Comparison of ENCODE assay signal across 17 cellular contexts in genomic region chr21:45170987-45171386, GRCh38.
DNase-seq lines count a peak whose midpoint lies in the region; ATAC-seq, FAIRE-seq and TF ChIP-seq lines count a peak whose summit lies in the region.
"Had no signal": no experiment of that assay in that cellular context is flagged by ENCODE, and none has a peak within 500 bp of the region (broad histone marks: within the 10 kb centered on the region; RNA-seq: fewer than 3 reads in every experiment).

No MANE protein-coding gene starts in this region.

- TF ChIP-seq CTCF in activated CD8-positive, alpha-beta T cell treated with anti-CD3 and anti-CD28 coated beads for 36 hours (IDR thresholded peaks at IDR 0.05) = no peak
- TF ChIP-seq CTCF in Loucy (conservative IDR thresholded peaks at IDR 0.05; ENCODE audit: low read length) (no peak), esophagus muscularis mucosa (IDR thresholded peaks at IDR 0.05) (no peak), sigmoid colon (IDR thresholded peaks at IDR 0.05) (no peak)

- H3K36me3 ChIP-seq in Loucy (ENCODE audit: insufficient read depth, low read length) (peaks cover 7% of the 10 kb centered on the region; the same call in 1 of the 2 replicates), esophagus muscularis mucosa (peaks cover 5 to 29% (median 21%) of the 10 kb centered on the region in 4 donors), sigmoid colon (peaks cover 0 to 30% (median 2%) of the 10 kb centered on the region in 4 donors)
- H3K36me3 ChIP-seq: BE2C had no signal

- intact Hi-C loops in activated CD8-positive, alpha-beta T cell treated with anti-CD3 and anti-CD28 coated beads for 36 hours (cut with micrococcal nuclease) = no loop called here
- intact Hi-C loops in esophagus muscularis mucosa (cut with DNase I) = no loop called here
- intact Hi-C loops in sigmoid colon (cut with DNase I) = no loop called here

- ATAC-seq in activated CD8-positive, alpha-beta T cell treated with anti-CD3 and anti-CD28 coated beads, Interleukin-2, amount 10 ng/mL, durations not matched to agents 7 days and 5 days = no peak
- ATAC-seq in activated CD8-positive, alpha-beta T cell treated with anti-CD3 and anti-CD28 coated beads for 36 hours = no peak
- no peak for ATAC-seq in GM21360 (IDR thresholded peaks at IDR 0.05; ENCODE audit: unreplicated experiment)
- ATAC-seq: GM12878 had no signal

- TF ChIP-seq EP300 in esophagus muscularis mucosa (IDR thresholded peaks at IDR 0.05) = no peak
- TF ChIP-seq EP300 in sigmoid colon (IDR thresholded peaks at IDR 0.05) = no peak

- H2AFZ ChIP-seq in Loucy (ENCODE audit: low read length) = no peak overlapping the region
- H2AFZ ChIP-seq: GM23248 had no signal

- TF ChIP-seq POLR2A in esophagus muscularis mucosa (IDR thresholded peaks at IDR 0.05; ENCODE audit: low read depth) = no peak
- TF ChIP-seq POLR2A in sigmoid colon (IDR thresholded peaks at IDR 0.05) = no peak

- H3K9ac ChIP-seq in Loucy (ENCODE audit: low read depth, low read length, poor library complexity, severe bottlenecking) = no peak overlapping the region
- H3K9ac ChIP-seq: GM23248 had no signal

- no peaks in the 10 kb centered on the region; the same call in 1 of the 2 replicates for H3F3A ChIP-seq in Loucy (ENCODE audit: low read depth)

- peaks cover 31% of the 10 kb centered on the region for H3K4me1 ChIP-seq in Loucy (ENCODE audit: insufficient read depth, low read length, poor library complexity, severe bottlenecking)
- peaks cover 15 to 48% (median 42%) of the 10 kb centered on the region in 4 donors for H3K4me1 ChIP-seq in esophagus muscularis mucosa
- H3K4me1 ChIP-seq in sigmoid colon = peaks cover 0 to 36% (median 32%) of the 10 kb centered on the region in 4 donors
- H3K4me1 ChIP-seq: BE2C had no signal

- DNase-seq in activated CD8-positive, alpha-beta T cell treated with anti-CD3 and anti-CD28 coated beads, Interleukin-2, amount 10 ng/mL, durations not matched to agents 7 days and 5 days = no peak
- no peak for DNase-seq in activated CD8-positive, alpha-beta T cell treated with anti-CD3 and anti-CD28 coated beads for 36 hours
- DNase-seq in esophagus muscularis mucosa (ENCODE audit: extremely low spot score) = peak; percentile 62
- DNase-seq in sigmoid colon = peak; percentile 37
- DNase-seq in RCC 7860 (ENCODE audit: low spot score) = no peak
- DNase-seq: BE2C; Calu3; CD8-positive, alpha-beta memory T cell; DMS 273 treated with DMSO at 0.1 percent for 48 hours; GM23248; H7 had no signal

- FAIRE-seq in RCC 7860 (lab: Jason Lieb, UNC) = no peak
- FAIRE-seq: GM12878, GM18507 had no signal

- H3K9me3 ChIP-seq in Loucy (ENCODE audit: insufficient read depth, low read depth, low read length) (no peaks in the 10 kb centered on the region), esophagus muscularis mucosa (no peaks in the 10 kb centered on the region), sigmoid colon (no peaks in the 10 kb centered on the region)
- H3K9me3 ChIP-seq: BE2C had no signal

- H3K27me3 ChIP-seq in Loucy (ENCODE audit: insufficient read depth, low read length, poor library complexity, severe bottlenecking) (no peaks in the 10 kb centered on the region), esophagus muscularis mucosa (no peaks in the 10 kb centered on the region), sigmoid colon (no peaks in the 10 kb centered on the region)
- H3K27me3 ChIP-seq: BE2C had no signal

- H3K4me2 ChIP-seq in Loucy (ENCODE audit: low read depth, low read length, poor library complexity, severe bottlenecking) = peak overlapping the region; percentile 18

- POLR2A ChIA-PET in activated CD8-positive, alpha-beta T cell treated with anti-CD3 and anti-CD28 coated beads, Interleukin-2, amount 10 ng/mL, durations not matched to agents 7 days and 5 days (lab: Charles Lee) = interaction anchor here (0.6 kb wide), 1 partner anchor 181 kb away, joined by 3 read pairs; no protein-coding TSS in a partner anchor
- POLR2A ChIA-PET in activated CD8-positive, alpha-beta T cell treated with anti-CD3 and anti-CD28 coated beads for 36 hours (lab: Charles Lee) = interaction anchor here (0.9 kb wide), 1 partner anchor 11 kb away, joined by 3 read pairs; no protein-coding TSS in a partner anchor

- H3K27me3 Mint-ChIP-seq in activated CD8-positive, alpha-beta T cell treated with anti-CD3 and anti-CD28 coated beads, Interleukin-2, amount 10 ng/mL, durations not matched to agents 7 days and 5 days (ENCODE audit: low read depth) = no peaks in the 10 kb centered on the region
- no peaks in the 10 kb centered on the region for H3K27me3 Mint-ChIP-seq in activated CD8-positive, alpha-beta T cell treated with anti-CD3 and anti-CD28 coated beads for 36 hours
- H3K27me3 Mint-ChIP-seq: CD8-positive, alpha-beta memory T cell; IgD-negative memory B cell had no signal

- no peak overlapping the region for H3K27ac ChIP-seq in esophagus muscularis mucosa (replicated peaks in 1 of 4)
- H3K27ac ChIP-seq in sigmoid colon = no peak overlapping the region
- H3K27ac ChIP-seq: C4-2B, GM23248 had no signal

- H3K4me1 Mint-ChIP-seq in activated CD8-positive, alpha-beta T cell treated with anti-CD3 and anti-CD28 coated beads, Interleukin-2, amount 10 ng/mL, durations not matched to agents 7 days and 5 days (ENCODE audit: low read depth) = peaks cover 23% of the 10 kb centered on the region
- peaks cover 20% of the 10 kb centered on the region for H3K4me1 Mint-ChIP-seq in activated CD8-positive, alpha-beta T cell treated with anti-CD3 and anti-CD28 coated beads for 36 hours (ENCODE audit: low read depth)

- CTCF ChIA-PET in activated CD8-positive, alpha-beta T cell treated with anti-CD3 and anti-CD28 coated beads, Interleukin-2, amount 10 ng/mL, durations not matched to agents 7 days and 5 days (lab: Charles Lee) = no interaction called here
- CTCF ChIA-PET in activated CD8-positive, alpha-beta T cell treated with anti-CD3 and anti-CD28 coated beads for 36 hours (lab: Charles Lee) = interaction anchor here (0.6 kb wide), 1 partner anchor 31 kb away, joined by 3 read pairs; no protein-coding TSS in a partner anchor

- H3K36me3 Mint-ChIP-seq in activated CD8-positive, alpha-beta T cell treated with anti-CD3 and anti-CD28 coated beads, Interleukin-2, amount 10 ng/mL, durations not matched to agents 7 days and 5 days (ENCODE audit: low read depth) = peaks cover 13% of the 10 kb centered on the region
- peaks cover 2% of the 10 kb centered on the region for H3K36me3 Mint-ChIP-seq in activated CD8-positive, alpha-beta T cell treated with anti-CD3 and anti-CD28 coated beads for 36 hours (ENCODE audit: low read depth)

- WGBS in esophagus muscularis mucosa = 98% methylated on average over 7 of the region's 8 CpGs
- WGBS in sigmoid colon, 2 donors = 95 to 98% methylated on average over 8 of the region's 8 CpGs

- H3K79me2 ChIP-seq in Loucy (ENCODE audit: insufficient read depth, low read length) = no peaks in the 10 kb centered on the region; the same call in 1 of the 2 replicates

- H3K9me3 Mint-ChIP-seq in activated CD8-positive, alpha-beta T cell treated with anti-CD3 and anti-CD28 coated beads, Interleukin-2, amount 10 ng/mL, durations not matched to agents 7 days and 5 days (ENCODE audit: insufficient read depth) = no peaks in the 10 kb centered on the region
- no peaks in the 10 kb centered on the region for H3K9me3 Mint-ChIP-seq in activated CD8-positive, alpha-beta T cell treated with anti-CD3 and anti-CD28 coated beads for 36 hours
- H3K9me3 Mint-ChIP-seq: CD8-positive, alpha-beta memory T cell; IgD-negative memory B cell had no signal

- no peaks in the 10 kb centered on the region for H3K9me2 ChIP-seq in Loucy (replicated peaks; ENCODE audit: low read depth, low read length)

- peak overlapping the region; percentile 12 for H3K27ac Mint-ChIP-seq in activated CD8-positive, alpha-beta T cell treated with anti-CD3 and anti-CD28 coated beads, Interleukin-2, amount 10 ng/mL, durations not matched to agents 7 days and 5 days
- no peak overlapping the region for H3K27ac Mint-ChIP-seq in activated CD8-positive, alpha-beta T cell treated with anti-CD3 and anti-CD28 coated beads for 36 hours
- H3K27ac Mint-ChIP-seq: IgD-negative memory B cell had no signal

- no peak overlapping the region for H3K4me3 Mint-ChIP-seq in activated CD8-positive, alpha-beta T cell treated with anti-CD3 and anti-CD28 coated beads, Interleukin-2, amount 10 ng/mL, durations not matched to agents 7 days and 5 days
- no peak overlapping the region for H3K4me3 Mint-ChIP-seq in activated CD8-positive, alpha-beta T cell treated with anti-CD3 and anti-CD28 coated beads for 36 hours
- H3K4me3 Mint-ChIP-seq: CD8-positive, alpha-beta memory T cell; IgD-negative memory B cell had no signal

- no peaks in the 10 kb centered on the region for H4K20me1 ChIP-seq in Loucy (ENCODE audit: insufficient read depth, low read length, poor library complexity, severe bottlenecking)

- H3K4me3 ChIP-seq in Loucy (ENCODE audit: low read length, poor library complexity, severe bottlenecking) (no peak overlapping the region), esophagus muscularis mucosa (no peak overlapping the region), sigmoid colon (no peak overlapping the region)
- H3K4me3 ChIP-seq: GM12878, GM23248 had no signal

Comparison
In these comparisons a context has a peak if more than half of its experiments do, and no peak if none do; other contexts are left out.
1. DNase-seq: peak in esophagus muscularis mucosa (single experiment) and sigmoid colon (single experiment); none in activated CD8-positive, alpha-beta T cell treated with anti-CD3 and anti-CD28 coated beads, Interleukin-2, amount 10 ng/mL, durations not matched to agents 7 days and 5 days (single experiment), activated CD8-positive, alpha-beta T cell treated with anti-CD3 and anti-CD28 coated beads for 36 hours (single experiment) and RCC 7860 (single experiment).